19 cellular contexts compared by ENCODE assay signal in the genomic region with DNA sequence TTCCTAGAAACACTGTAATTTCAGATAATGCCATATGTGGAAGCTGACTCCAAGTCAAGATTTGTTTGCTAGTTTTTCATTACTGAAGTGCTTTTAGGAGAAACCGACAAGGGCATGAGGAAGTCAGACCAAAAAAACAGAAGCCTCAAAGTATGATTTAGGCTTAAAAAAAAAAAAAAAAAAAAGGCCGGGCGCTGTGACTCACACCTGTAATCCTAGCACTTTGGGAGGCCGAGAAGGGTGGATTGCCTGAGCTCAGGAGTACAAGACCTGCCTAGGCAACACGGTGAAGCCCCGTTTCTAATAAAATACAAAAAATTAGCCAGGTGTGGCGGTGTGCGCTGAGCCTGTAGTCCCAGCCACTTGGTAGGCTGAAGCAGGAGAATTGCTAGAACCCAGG. TPM values are rescaled to one million over a fixed set of nuclear protein-coding genes. Genes with fewer than 3 reads are reported as not detected.
DNase-seq lines count a peak whose midpoint lies in the region; ATAC-seq and TF ChIP-seq lines count a peak whose summit lies in the region.
"Had no signal": no experiment of that assay in that cellular context is flagged by ENCODE, and none has a peak within 500 bp of the region (broad histone marks: within the 10 kb centered on the region; RNA-seq: fewer than 3 reads in every experiment).

No MANE protein-coding gene starts in this region.

- H3K27me3 ChIP-seq in left lung = no peaks in the 10 kb centered on the region
- H3K27me3 ChIP-seq: sigmoid colon, SJCRH30 had no signal

- no peaks in the 10 kb centered on the region for H3K9me3 ChIP-seq in left lung
- H3K9me3 ChIP-seq: sigmoid colon, SJCRH30 had no signal

- intact Hi-C loops in left lung (cut with DNase I) = no loop called here

- ATAC-seq in left lung (peak; percentile 77), GM21717 (IDR thresholded peaks at IDR 0.05; ENCODE audit: unreplicated experiment) (no peak)

- no peaks in the 10 kb centered on the region for H3K36me3 ChIP-seq in left lung
- H3K36me3 ChIP-seq: sigmoid colon had no signal

- peaks cover 0 to 3% of the 10 kb centered on the region in 2 donors for H3K4me1 ChIP-seq in left lung
- H3K4me1 ChIP-seq: sigmoid colon had no signal

- H3K27ac ChIP-seq in VCaP = peak overlapping the region; percentile 74; the same call in 1 of the 2 replicates
- no peak overlapping the region for H3K27ac ChIP-seq in left lung
- H3K27ac ChIP-seq: sigmoid colon, SJCRH30 had no signal

- TF ChIP-seq CTCF in VCaP (conservative IDR thresholded peaks at IDR 0.05) = no peak
- no peak for TF ChIP-seq CTCF in left lung (IDR thresholded peaks at IDR 0.05)

- DNase-seq in Caki2 (ENCODE audit: low read depth) = peak; percentile 65
- peak; percentile 33 for DNase-seq in M059J (ENCODE audit: low read depth)
- no peak for DNase-seq in left lung
- DNase-seq in HPDE6-E6E7 (ENCODE audit: extremely low spot score) = no peak
- no peak for DNase-seq in epidermal melanocyte (ENCODE audit: insufficient read length, low spot score)
- no peak for DNase-seq in NCI-H1417 treated with DMSO at 0.1 percent for 48 hours (lab: John Stamatoyannopoulos, UW)
- DNase-seq: activated CD4-positive, alpha-beta T cell treated with anti-CD3 and anti-CD28 coated beads, Interleukin-2, amount 10 ng/mL, durations not matched to agents 7 days and 5 days; activated naive CD4-positive, alpha-beta T cell treated with anti-CD3 and anti-CD28 coated beads, Interleukin-2, amount 10 ng/mL, durations not matched to agents 7 days and 5 days; glutamatergic neuron; H9; immature natural killer cell; NCI-H1092 treated with DMSO at 0.1 percent for 48 hours; NK-92 treated with Interleukin-12 subunit alpha and Interleukin-12 subunit beta, amount 100 ng/mL, for 24 hours; sigmoid colon; SJCRH30; stimulated activated CD4-positive, alpha-beta T cell treated with anti-CD3 and anti-CD28 coated beads, Interleukin-2, amount 100 ng/mL, for 24 hours; T1000 had no signal

- in situ Hi-C loops in Caki2 (cut with HindIII; ENCODE audit: low pct_unique_long_range_greater_than_20kb, low sequenced_read_pairs) = no loop called here

- no peak overlapping the region for H3K4me3 ChIP-seq in left lung
- H3K4me3 ChIP-seq: sigmoid colon, SJCRH30 had no signal

RNA-seq across cellular contexts. Expression of a gene that starts 11.6 kb away (rescaled TPM):
- 3,923 and 4,358 TPM in 2 replicates for total RNA-seq in Caki2 (2014; rRNA removed; shearing (Covaris generic); ENCODE audit: low replicate concordance)
- total RNA-seq in M059J (2014; rRNA removed; shearing (Covaris generic)) = 1,600 and 2,297 TPM in 2 replicates
- 1,000 to 10,000 TPM; 1,425 to 1,431 TPM for total RNA-seq in left lung

RNA-seq across cellular contexts. Expression of a gene that starts 11.7 kb away (rescaled TPM):
- 11.4 and 14.3 TPM in 2 replicates for total RNA-seq in Caki2 (2014; rRNA removed; shearing (Covaris generic); ENCODE audit: low replicate concordance)
- total RNA-seq in M059J (2014; rRNA removed; shearing (Covaris generic)) = 8.8 and 11.9 TPM in 2 replicates
- 1 to 10 TPM; 8.8 to 9.6 TPM for total RNA-seq in left lung

RNA-seq across cellular contexts. Expression of a gene that starts 16.6 kb away (rescaled TPM):
- total RNA-seq in Caki2 (2014; rRNA removed; shearing (Covaris generic); ENCODE audit: low replicate concordance) = 3.7 and 9.3 TPM in 2 replicates
- 15.8 and 23.0 TPM in 2 replicates for total RNA-seq in M059J (2014; rRNA removed; shearing (Covaris generic))
- total RNA-seq in left lung = 10 to 100 TPM; 18.8 to 40.0 TPM

Comparison
In these comparisons a context has a peak if more than half of its experiments do, and no peak if none do; other contexts are left out.
1. DNase-seq: peak in Caki2 (single experiment) and M059J (single experiment); none in left lung (0 of 2), HPDE6-E6E7 (single experiment), epidermal melanocyte (single experiment) and NCI-H1417 treated with DMSO at 0.1 percent for 48 hours (single experiment).